Comparison of ENCODE assay signal across 34 cellular contexts in genomic region chr12:96157427-96157826, GRCh38.
"Had no signal": no experiment of that assay in that cellular context is flagged by ENCODE, and none has a peak within 500 bp of the region (broad histone marks: within the 10 kb centered on the region; RNA-seq: fewer than 3 reads in every experiment).

No MANE protein-coding gene starts in this region.

- H3K27ac ChIP-seq: adrenal gland, body of pancreas, brain microvascular endothelial cell, VCaP had no signal

- H3K27me3 ChIP-seq: adrenal gland, body of pancreas, brain microvascular endothelial cell had no signal

- ATAC-seq: activated CD8-positive, alpha-beta T cell treated with anti-CD3 and anti-CD28 coated beads for 36 hours; activated naive CD4-positive, alpha-beta T cell treated with anti-CD3 and anti-CD28 coated beads, Interleukin-2, amount 50 U/mL, for 72 hours; activated T-cell treated with anti-CD3 and anti-CD28 coated beads, Interleukin-2, amount 50 U/mL, for 4 hours; activated T-cell treated with anti-CD3 and anti-CD28 coated beads, Interleukin-2, amount 50 U/mL, for 72 hours; activated T-helper 17 cell treated with anti-CD3 and anti-CD28 coated beads, Interleukin-2, amount 50 U/mL, for 72 hours; body of pancreas; T-cell; T-helper 17 cell had no signal

- H3K9me3 ChIP-seq: adrenal gland, body of pancreas had no signal

- H3K4me3 ChIP-seq: adrenal gland, body of pancreas had no signal

- DNase-seq: activated B cell treated with CpG ODN at 0.5 μM for 24 hours; activated CD4-positive, alpha-beta memory T cell treated with anti-CD3 and anti-CD28 coated beads for 36 hours; activated CD4-positive, alpha-beta T cell treated with anti-CD3 and anti-CD28 coated beads for 4 hours; activated CD4-positive, alpha-beta T cell treated with anti-CD3 and anti-CD28 coated beads, Interleukin-2, amount 10 ng/mL, durations not matched to agents 24 days and 14 days; activated CD4-positive, alpha-beta T cell treated with anti-CD3 and anti-CD28 coated beads, Interleukin-2, amount 50 U/mL, for 1 hour; activated CD4-positive, alpha-beta T cell treated with anti-CD3 and anti-CD28 coated beads, Interleukin-2, amount 50 U/mL, for 4 hours; activated CD4-positive, CD25-positive, alpha-beta regulatory T cell treated with anti-CD3 and anti-CD28 coated beads, Interleukin-2, amount 50 U/mL, for 72 hours; activated CD8-positive, alpha-beta memory T cell treated with anti-CD3 and anti-CD28 coated beads, Interleukin-2, amount 50 U/mL, for 4 hours; activated CD8-positive, alpha-beta T cell treated with anti-CD3 and anti-CD28 coated beads for 36 hours; activated effector memory CD4-positive, alpha-beta T cell treated with anti-CD3 and anti-CD28 coated beads, Interleukin-2, amount 50 U/mL, for 16 hours; activated gamma-delta T cell treated with Interleukin-2 at 50 U/mL for 16 hours; activated naive CD4-positive, alpha-beta T cell; activated naive CD4-positive, alpha-beta T cell treated with anti-CD3 and anti-CD28 coated beads for 36 hours; activated naive CD4-positive, alpha-beta T cell treated with anti-CD3 and anti-CD28 coated beads, Interleukin-2, amount 50 U/mL, for 16 hours; activated naive CD8-positive, alpha-beta T cell treated with anti-CD3 and anti-CD28 coated beads for 36 hours; activated T-cell treated with anti-CD3 and anti-CD28 coated beads for 4 hours; activated T-cell treated with anti-CD3 and anti-CD28 coated beads, Interleukin-2, amount 50 U/mL, for 1 hour; activated T-cell treated with anti-CD3 and anti-CD28 coated beads, Interleukin-2, amount 50 U/mL, for 4 hours; activated T-cell treated with anti-CD3 and anti-CD28 coated beads, Interleukin-2, amount 50 U/mL, for 72 hours; adrenal gland; amniotic stem cell; aorta; body of pancreas; brain microvascular endothelial cell; caudate nucleus; cerebellar nuclear complex; T-cell; T-helper 17 cell; T1000 had no signal

- FAIRE-seq: astrocyte, TTC549 had no signal

- H3K36me3 ChIP-seq: adrenal gland, brain microvascular endothelial cell had no signal

- H3K4me1 ChIP-seq: adrenal gland, body of pancreas had no signal
